ENCODE assay signal across 1 cellular context in genomic region chr6:27668442-27669275, GRCh38.
A peak's percentile ranks its signal among the peaks of the same experiment; 100 is the strongest.
TF ChIP-seq lines count a peak whose summit lies in the region.

No MANE protein-coding gene starts in this region.

TF ChIP-seq in GM12878, 131 proteins besides CTCF, POLR2A, EP300 and RAD21 (continued from another document and continues in another):
- TF ChIP-seq ZBTB40 (IDR thresholded peaks at IDR 0.05; ENCODE audit: borderline replicate concordance) (0 out of 2 replicates have a peak, but pooled peaks have one; percentile 56), TBL1XR1 (IDR thresholded peaks at IDR 0.05; ENCODE audit: low read depth, low read length) (no peak), YBX1 (IDR thresholded peaks at IDR 0.05) (no peak), POLR2AphosphoS2 (IDR thresholded peaks at IDR 0.05; ENCODE audit: low read depth, low read length) (no peak), MTA2 (IDR thresholded peaks at IDR 0.05; ENCODE audit: low read depth) (no peak), TARDBP (IDR thresholded peaks at IDR 0.05; ENCODE audit: borderline replicate concordance) (peak; percentile 94), RAD51 (IDR thresholded peaks at IDR 0.05) (no peak), SKIL (IDR thresholded peaks at IDR 0.05; ENCODE audit: low read depth, poor library complexity, severe bottlenecking) (peak; percentile 73), RB1 (IDR thresholded peaks at IDR 0.05; ENCODE audit: borderline replicate concordance) (no peak; the same call in 1 of the 2 replicates), TCF12 (IDR thresholded peaks at IDR 0.05; ENCODE audit: low read depth, low read length) (no peak), ZSCAN29 (IDR thresholded peaks at IDR 0.05) (peak; percentile 91), FOS (IDR thresholded peaks at IDR 0.05; ENCODE audit: borderline replicate concordance, extremely low read depth, insufficient read length) (no peak), YY1 (IDR thresholded peaks at IDR 0.05; ENCODE audit: low read depth, low read length) (peak; percentile 74), ETV6 (conservative IDR thresholded peaks at IDR 0.05 in 1 of 2, IDR thresholded peaks at IDR 0.05 in 1 of 2; ENCODE audit: borderline replicate concordance in 1 of 2, low read depth in 1 of 2) (no peak), SPI1 (IDR thresholded peaks at IDR 0.05; ENCODE audit: borderline replicate concordance, insufficient read depth, low read depth, low read length) (no peak), ZNF274 (IDR thresholded peaks at IDR 0.05; ENCODE audit: insufficient read depth, insufficient read length) (no peak), GABPA (IDR thresholded peaks at IDR 0.05; ENCODE audit: low read depth) (peak; percentile 30; the same call in 1 of the 2 replicates), CHD1 (IDR thresholded peaks at IDR 0.05; ENCODE audit: low read depth, low read length) (no peak), SMAD5 (IDR thresholded peaks at IDR 0.05; ENCODE audit: low read depth) (no peak), POLR2AphosphoS5 (IDR thresholded peaks at IDR 0.05; ENCODE audit: low read length) (no peak), JUND (IDR thresholded peaks at IDR 0.05; ENCODE audit: low read depth, low read length) (no peak), CBFB (IDR thresholded peaks at IDR 0.05; ENCODE audit: low read depth) (no peak; the same call in 1 of the 2 replicates), RELA (IDR thresholded peaks at IDR 0.05; ENCODE audit: borderline replicate concordance, partially characterized antibody) (peak; percentile 19), SMC3 (IDR thresholded peaks at IDR 0.05; ENCODE audit: borderline replicate concordance, low read length) (no peak), RCOR1 (conservative IDR thresholded peaks at IDR 0.05; ENCODE audit: low read depth, low read length) (0 out of 2 replicates have a peak, but pooled peaks have one; percentile 66), SUPT20H (IDR thresholded peaks at IDR 0.05; ENCODE audit: borderline replicate concordance, control insufficient read depth, low read depth, low read length) (no peak), NBN (IDR thresholded peaks at IDR 0.05) (no peak), TAF1 (IDR thresholded peaks at IDR 0.05; ENCODE audit: borderline replicate concordance, low read depth, low read length) (no peak), MEF2A (IDR thresholded peaks at IDR 0.05; ENCODE audit: insufficient read depth, low read depth, low read length) (0 out of 2 replicates have a peak, but pooled peaks have one; percentile 33), CHD4 (IDR thresholded peaks at IDR 0.05) (no peak), SIN3A (IDR thresholded peaks at IDR 0.05; ENCODE audit: low read depth, low read length) (no peak), PML (IDR thresholded peaks at IDR 0.05; ENCODE audit: low read length) (no peak), CREM (IDR thresholded peaks at IDR 0.05; ENCODE audit: low read depth) (no peak), MYB (IDR thresholded peaks at IDR 0.05; ENCODE audit: borderline replicate concordance, low read depth, low read length) (no peak), EGR1 (IDR thresholded peaks at IDR 0.05; ENCODE audit: borderline replicate concordance in 1 of 2, low read depth in 2 of 2, low read length in 2 of 2) (no peak), ESRRA (IDR thresholded peaks at IDR 0.05; ENCODE audit: low read length) (no peak), EZH2 (IDR thresholded peaks at IDR 0.05; ENCODE audit: borderline replicate concordance, control insufficient read depth, low read depth, low read length) (no peak), ZNF24 (IDR thresholded peaks at IDR 0.05) (peak; percentile 98), FOXM1 (IDR thresholded peaks at IDR 0.05; ENCODE audit: low read depth, low read length) (no peak)
- TF ChIP-seq, protein P1, sequence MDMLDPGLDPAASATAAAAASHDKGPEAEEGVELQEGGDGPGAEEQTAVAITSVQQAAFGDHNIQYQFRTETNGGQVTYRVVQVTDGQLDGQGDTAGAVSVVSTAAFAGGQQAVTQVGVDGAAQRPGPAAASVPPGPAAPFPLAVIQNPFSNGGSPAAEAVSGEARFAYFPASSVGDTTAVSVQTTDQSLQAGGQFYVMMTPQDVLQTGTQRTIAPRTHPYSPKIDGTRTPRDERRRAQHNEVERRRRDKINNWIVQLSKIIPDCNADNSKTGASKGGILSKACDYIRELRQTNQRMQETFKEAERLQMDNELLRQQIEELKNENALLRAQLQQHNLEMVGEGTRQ (IDR thresholded peaks at IDR 0.05; ENCODE audit: borderline replicate concordance, low read depth, low read length) = no peak
- TF ChIP-seq, protein P2, sequence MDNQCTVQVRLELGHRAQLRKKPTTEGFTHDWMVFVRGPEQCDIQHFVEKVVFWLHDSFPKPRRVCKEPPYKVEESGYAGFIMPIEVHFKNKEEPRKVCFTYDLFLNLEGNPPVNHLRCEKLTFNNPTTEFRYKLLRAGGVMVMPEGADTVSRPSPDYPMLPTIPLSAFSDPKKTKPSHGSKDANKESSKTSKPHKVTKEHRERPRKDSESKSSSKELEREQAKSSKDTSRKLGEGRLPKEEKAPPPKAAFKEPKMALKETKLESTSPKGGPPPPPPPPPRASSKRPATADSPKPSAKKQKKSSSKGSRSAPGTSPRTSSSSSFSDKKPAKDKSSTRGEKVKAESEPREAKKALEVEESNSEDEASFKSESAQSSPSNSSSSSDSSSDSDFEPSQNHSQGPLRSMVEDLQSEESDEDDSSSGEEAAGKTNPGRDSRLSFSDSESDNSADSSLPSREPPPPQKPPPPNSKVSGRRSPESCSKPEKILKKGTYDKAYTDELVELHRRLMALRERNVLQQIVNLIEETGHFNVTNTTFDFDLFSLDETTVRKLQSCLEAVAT (IDR thresholded peaks at IDR 0.05) = no peak
- TF ChIP-seq, protein P3, sequence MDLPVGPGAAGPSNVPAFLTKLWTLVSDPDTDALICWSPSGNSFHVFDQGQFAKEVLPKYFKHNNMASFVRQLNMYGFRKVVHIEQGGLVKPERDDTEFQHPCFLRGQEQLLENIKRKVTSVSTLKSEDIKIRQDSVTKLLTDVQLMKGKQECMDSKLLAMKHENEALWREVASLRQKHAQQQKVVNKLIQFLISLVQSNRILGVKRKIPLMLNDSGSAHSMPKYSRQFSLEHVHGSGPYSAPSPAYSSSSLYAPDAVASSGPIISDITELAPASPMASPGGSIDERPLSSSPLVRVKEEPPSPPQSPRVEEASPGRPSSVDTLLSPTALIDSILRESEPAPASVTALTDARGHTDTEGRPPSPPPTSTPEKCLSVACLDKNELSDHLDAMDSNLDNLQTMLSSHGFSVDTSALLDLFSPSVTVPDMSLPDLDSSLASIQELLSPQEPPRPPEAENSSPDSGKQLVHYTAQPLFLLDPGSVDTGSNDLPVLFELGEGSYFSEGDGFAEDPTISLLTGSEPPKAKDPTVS (IDR thresholded peaks at IDR 0.05; ENCODE audit: low read depth, low read length) = no peak
- TF ChIP-seq, protein P4, sequence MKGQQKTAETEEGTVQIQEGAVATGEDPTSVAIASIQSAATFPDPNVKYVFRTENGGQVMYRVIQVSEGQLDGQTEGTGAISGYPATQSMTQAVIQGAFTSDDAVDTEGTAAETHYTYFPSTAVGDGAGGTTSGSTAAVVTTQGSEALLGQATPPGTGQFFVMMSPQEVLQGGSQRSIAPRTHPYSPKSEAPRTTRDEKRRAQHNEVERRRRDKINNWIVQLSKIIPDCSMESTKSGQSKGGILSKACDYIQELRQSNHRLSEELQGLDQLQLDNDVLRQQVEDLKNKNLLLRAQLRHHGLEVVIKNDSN (IDR thresholded peaks at IDR 0.05; ENCODE audit: borderline replicate concordance, extremely low read length, insufficient read depth, low read depth, low read length) = no peak
- TF ChIP-seq, protein P5, sequence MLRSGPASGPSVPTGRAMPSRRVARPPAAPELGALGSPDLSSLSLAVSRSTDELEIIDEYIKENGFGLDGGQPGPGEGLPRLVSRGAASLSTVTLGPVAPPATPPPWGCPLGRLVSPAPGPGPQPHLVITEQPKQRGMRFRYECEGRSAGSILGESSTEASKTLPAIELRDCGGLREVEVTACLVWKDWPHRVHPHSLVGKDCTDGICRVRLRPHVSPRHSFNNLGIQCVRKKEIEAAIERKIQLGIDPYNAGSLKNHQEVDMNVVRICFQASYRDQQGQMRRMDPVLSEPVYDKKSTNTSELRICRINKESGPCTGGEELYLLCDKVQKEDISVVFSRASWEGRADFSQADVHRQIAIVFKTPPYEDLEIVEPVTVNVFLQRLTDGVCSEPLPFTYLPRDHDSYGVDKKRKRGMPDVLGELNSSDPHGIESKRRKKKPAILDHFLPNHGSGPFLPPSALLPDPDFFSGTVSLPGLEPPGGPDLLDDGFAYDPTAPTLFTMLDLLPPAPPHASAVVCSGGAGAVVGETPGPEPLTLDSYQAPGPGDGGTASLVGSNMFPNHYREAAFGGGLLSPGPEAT (IDR thresholded peaks at IDR 0.05; ENCODE audit: low read depth) = no peak
- TF ChIP-seq, protein P6, sequence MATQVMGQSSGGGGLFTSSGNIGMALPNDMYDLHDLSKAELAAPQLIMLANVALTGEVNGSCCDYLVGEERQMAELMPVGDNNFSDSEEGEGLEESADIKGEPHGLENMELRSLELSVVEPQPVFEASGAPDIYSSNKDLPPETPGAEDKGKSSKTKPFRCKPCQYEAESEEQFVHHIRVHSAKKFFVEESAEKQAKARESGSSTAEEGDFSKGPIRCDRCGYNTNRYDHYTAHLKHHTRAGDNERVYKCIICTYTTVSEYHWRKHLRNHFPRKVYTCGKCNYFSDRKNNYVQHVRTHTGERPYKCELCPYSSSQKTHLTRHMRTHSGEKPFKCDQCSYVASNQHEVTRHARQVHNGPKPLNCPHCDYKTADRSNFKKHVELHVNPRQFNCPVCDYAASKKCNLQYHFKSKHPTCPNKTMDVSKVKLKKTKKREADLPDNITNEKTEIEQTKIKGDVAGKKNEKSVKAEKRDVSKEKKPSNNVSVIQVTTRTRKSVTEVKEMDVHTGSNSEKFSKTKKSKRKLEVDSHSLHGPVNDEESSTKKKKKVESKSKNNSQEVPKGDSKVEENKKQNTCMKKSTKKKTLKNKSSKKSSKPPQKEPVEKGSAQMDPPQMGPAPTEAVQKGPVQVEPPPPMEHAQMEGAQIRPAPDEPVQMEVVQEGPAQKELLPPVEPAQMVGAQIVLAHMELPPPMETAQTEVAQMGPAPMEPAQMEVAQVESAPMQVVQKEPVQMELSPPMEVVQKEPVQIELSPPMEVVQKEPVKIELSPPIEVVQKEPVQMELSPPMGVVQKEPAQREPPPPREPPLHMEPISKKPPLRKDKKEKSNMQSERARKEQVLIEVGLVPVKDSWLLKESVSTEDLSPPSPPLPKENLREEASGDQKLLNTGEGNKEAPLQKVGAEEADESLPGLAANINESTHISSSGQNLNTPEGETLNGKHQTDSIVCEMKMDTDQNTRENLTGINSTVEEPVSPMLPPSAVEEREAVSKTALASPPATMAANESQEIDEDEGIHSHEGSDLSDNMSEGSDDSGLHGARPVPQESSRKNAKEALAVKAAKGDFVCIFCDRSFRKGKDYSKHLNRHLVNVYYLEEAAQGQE (IDR thresholded peaks at IDR 0.05; ENCODE audit: low read depth, low read length) = no peak
